Comparison of ENCODE assay signal across 12 cellular contexts in genomic region chr1:84869750-84870149, GRCh38. TPM values are rescaled to one million over a fixed set of nuclear protein-coding genes. Genes with fewer than 3 reads are reported as not detected.
"Had no signal": no experiment of that assay in that cellular context is flagged by ENCODE, and none has a peak within 500 bp of the region (broad histone marks: within the 10 kb centered on the region; RNA-seq: fewer than 3 reads in every experiment).

No MANE protein-coding gene starts in this region.

- H3K4me1 ChIP-seq: ascending aorta, upper lobe of left lung had no signal

- H3K4me3 ChIP-seq: ascending aorta, ovary, upper lobe of left lung had no signal

- H3K9me3 ChIP-seq: ascending aorta, ovary, upper lobe of left lung had no signal

- DNase-seq: activated CD4-positive, alpha-beta memory T cell treated with anti-CD3 and anti-CD28 coated beads for 36 hours; activated CD4-positive, alpha-beta T cell treated with anti-CD3 and anti-CD28 coated beads for 1 hour; activated effector memory CD4-positive, alpha-beta T cell treated with anti-CD3 and anti-CD28 coated beads, Interleukin-2, amount 50 U/mL, for 16 hours; activated naive CD8-positive, alpha-beta T cell treated with anti-CD3 and anti-CD28 coated beads, Interleukin-2, amount 10 ng/mL, durations not matched to agents 7 days and 5 days; activated T-cell treated with anti-CD3 and anti-CD28 coated beads, Interleukin-2, amount 50 U/mL, for 4 hours; central memory CD4-positive, alpha-beta T cell; effector memory CD8-positive, alpha-beta T cell; ovary; stimulated activated CD4-positive, alpha-beta T cell treated with anti-CD3 and anti-CD28 coated beads, Interleukin-4, amount 100 ng/mL, for 1 hour; T-helper 9 cell; upper lobe of left lung had no signal

- H3K36me3 ChIP-seq: ascending aorta, ovary, upper lobe of left lung had no signal

- H3K27me3 ChIP-seq: ascending aorta, ovary, upper lobe of left lung had no signal

RNA-seq across cellular contexts. Expression of gene LPAR3, which starts 23.3 kb away (rescaled TPM):
- total RNA-seq: ascending aorta had no signal
